In genomic region chr3:23808525-23808924, GRCh38 we compare ENCODE assay signal across 11 cellular contexts. TPM values are rescaled to one million over a fixed set of nuclear protein-coding genes. Genes with fewer than 3 reads are reported as not detected.
DNase-seq lines count a peak whose midpoint lies in the region; ATAC-seq, FAIRE-seq and TF ChIP-seq lines count a peak whose summit lies in the region.
"Had no signal": no experiment of that assay in that cellular context is flagged by ENCODE, and none has a peak within 500 bp of the region (broad histone marks: within the 10 kb centered on the region; RNA-seq: fewer than 3 reads in every experiment).

No MANE protein-coding gene starts in this region.

- H3K27me3 ChIP-seq in PC-3 (ENCODE audit: low read length) (no peaks in the 10 kb centered on the region), endothelial cell of umbilical vein (ENCODE audit: control insufficient read depth in 2 of 2, insufficient read depth in 2 of 2, low read length in 2 of 2) (no peaks in the 10 kb centered on the region), spleen (replicated peaks in 1 of 7) (no peaks in the 10 kb centered on the region)
- H3K27me3 ChIP-seq: ascending aorta had no signal

- H3K9me1 ChIP-seq in endothelial cell of umbilical vein (replicated peaks; ENCODE audit: control insufficient read depth, extremely low read depth, insufficient read depth, low read length) = no peaks in the 10 kb centered on the region

- dilution Hi-C loops in endothelial cell of umbilical vein (cut with MboI; ENCODE audit: extremely low pct_ligation_motif_present, low sequenced_read_pairs) = no loop called here

- peak overlapping the region; percentile 90 for H3K4me3 ChIP-seq in PC-3 (ENCODE audit: low read length)
- no peak overlapping the region for H3K4me3 ChIP-seq in endothelial cell of umbilical vein (replicated peaks in 1 of 3; ENCODE audit: insufficient read depth in 1 of 3, low read depth in 1 of 3, low read length in 3 of 3)
- H3K4me3 ChIP-seq in spleen = peak overlapping the region in 1 of 8 donors; percentile 88
- H3K4me3 ChIP-seq: prostate gland had no signal

- WGBS in spleen, 5 donors = 43 to 59% (median 50%) methylated on average over 5 of the region's 5 CpGs

- H3K4me1 ChIP-seq in PC-3 (ENCODE audit: insufficient read depth, low read length) (peaks cover 64% of the 10 kb centered on the region), endothelial cell of umbilical vein (ENCODE audit: control insufficient read depth, extremely low read depth, insufficient read depth, low read length) (peaks cover 31% of the 10 kb centered on the region), spleen (peaks cover 38 to 70% (median 57%) of the 10 kb centered on the region in 6 donors)

- H3K36me3 Mint-ChIP-seq in T-helper 2 cell treated with Interferon-gamma antibody and Interleukin-4, amounts not matched to agents 5 μg/mL and 100 μg/mL, for 36 hours (ENCODE audit: low read depth) = peaks cover 41% of the 10 kb centered on the region

- BruUV-seq in PC-3 (replicated peaks; lab: Mats Ljungman, UMichigan) (no TSS peak), endothelial cell of umbilical vein (replicated peaks; lab: Mats Ljungman, UMichigan) (no TSS peak)

- H3K9ac ChIP-seq in PC-3 (ENCODE audit: low read length) (peak overlapping the region; percentile 91; the same call in 1 of the 2 replicates), endothelial cell of umbilical vein (replicated peaks; ENCODE audit: extremely low read depth, insufficient read depth, low read length) (peak overlapping the region; percentile 21)

- no peak for ATAC-seq in PC-3
- ATAC-seq in GM21619 (IDR thresholded peaks at IDR 0.05; ENCODE audit: unreplicated experiment) = no peak
- ATAC-seq in GM21786 (IDR thresholded peaks at IDR 0.05; ENCODE audit: unreplicated experiment) = no peak

- intact Hi-C loops in PC-3 (cut with micrococcal nuclease) = loop anchor here (5.0 kb wide), 6 partner anchors 59 to 691 kb away; partner anchors contain the start of gene UBE2E2
- intact Hi-C loops in endothelial cell of umbilical vein (cut with micrococcal nuclease) = loop anchor here (5.0 to 10.0 kb wide), 2 partner anchors 484 to 606 kb away; partner anchors contain the start of gene UBE2E2
- intact Hi-C loops in spleen (cut with DNase I; ENCODE audit: low total_unique reads) = no loop called here

- H3K27ac ChIP-seq in PC-3 (ENCODE audit: low read length) (no peak overlapping the region), endothelial cell of umbilical vein (ENCODE audit: insufficient read depth, low read depth, low read length) (no peak overlapping the region), spleen (peak overlapping the region in 6 of 8 donors; percentile 30 to 93 (median 90))
- H3K27ac ChIP-seq: ascending aorta had no signal

- H2AFZ ChIP-seq in PC-3 (ENCODE audit: low read length) (no peak overlapping the region), endothelial cell of umbilical vein (ENCODE audit: low read depth, low read length) (no peak overlapping the region)

- H3K9me3 Mint-ChIP-seq in T-helper 2 cell treated with Interferon-gamma antibody and Interleukin-4, amounts not matched to agents 5 μg/mL and 100 μg/mL, for 36 hours = no peaks in the 10 kb centered on the region

- H3K9me3 ChIP-seq in PC-3 (ENCODE audit: low read length) (no peaks in the 10 kb centered on the region), endothelial cell of umbilical vein (replicated peaks; ENCODE audit: control insufficient read depth, insufficient read depth, low read length) (no peaks in the 10 kb centered on the region), spleen (no peaks in the 10 kb centered on the region)
- H3K9me3 ChIP-seq: ascending aorta, prostate gland had no signal

- no peak for FAIRE-seq in endothelial cell of umbilical vein (lab: Jason Lieb, UNC)

- peak overlapping the region; percentile 83 for H3K4me2 ChIP-seq in PC-3 (ENCODE audit: low read length)
- peak overlapping the region; percentile 34 for H3K4me2 ChIP-seq in endothelial cell of umbilical vein (ENCODE audit: insufficient read depth, low read length)

- TF ChIP-seq POLR2A in endothelial cell of umbilical vein (IDR thresholded peaks at IDR 0.05; ENCODE audit: low read depth, low read length) = no peak
- no peak for TF ChIP-seq POLR2A in spleen (IDR thresholded peaks at IDR 0.05)

- H3K4me1 Mint-ChIP-seq in T-helper 2 cell treated with Interferon-gamma antibody and Interleukin-4, amounts not matched to agents 5 μg/mL and 100 μg/mL, for 36 hours (ENCODE audit: low read depth) = peaks cover 49% of the 10 kb centered on the region

- peaks cover 13% of the 10 kb centered on the region; the same call in 1 of the 2 replicates for H3K36me3 ChIP-seq in PC-3 (ENCODE audit: low read depth, low read length)
- H3K36me3 ChIP-seq in endothelial cell of umbilical vein (ENCODE audit: control insufficient read depth in 2 of 2, extremely low read depth in 1 of 2, insufficient read depth in 2 of 2, low read length in 2 of 2) = peaks cover 0 to 3% of the 10 kb centered on the region in 2 experiments
- peaks cover 0 to 2% (median 0%) of the 10 kb centered on the region in 6 donors for H3K36me3 ChIP-seq in spleen
- H3K36me3 ChIP-seq: ascending aorta, prostate gland had no signal

- peak overlapping the region; percentile 95 for H3K4me3 Mint-ChIP-seq in T-helper 2 cell treated with Interferon-gamma antibody and Interleukin-4, amounts not matched to agents 5 μg/mL and 100 μg/mL, for 36 hours

- H3F3A ChIP-seq in PC-3 (ENCODE audit: low read length, unreplicated experiment) = no peaks in the 10 kb centered on the region

- peaks cover 25% of the 10 kb centered on the region for H3K27me3 Mint-ChIP-seq in T-helper 2 cell treated with Interferon-gamma antibody and Interleukin-4, amounts not matched to agents 5 μg/mL and 100 μg/mL, for 36 hours (ENCODE audit: low read depth)

- POLR2A ChIA-PET in PC-3 (lab: Charles Lee; ENCODE audit: unreplicated experiment) = interaction anchor here (0.5 to 0.7 kb wide), 3 partner anchors 109 to 153 kb away, joined by 3 to 7 read pairs (median 4); partner anchors contain the start of gene RPL15
- POLR2A ChIA-PET in endothelial cell of umbilical vein (lab: Charles Lee) = interaction anchor here (1.0 to 1.3 kb wide), 2 partner anchors 108 to 109 kb away, joined by 3 to 6 read pairs; partner anchors contain the start of genes NKIRAS1 and RPL15

- CTCF ChIA-PET in PC-3 (lab: Charles Lee) (no interaction called here), endothelial cell of umbilical vein (lab: Charles Lee) (interaction anchor here (1.6 to 2.3 kb wide), 3 partner anchors 18 to 80 kb away, joined by 3 to 8 read pairs (median 7); no protein-coding TSS in a partner anchor)

- TF ChIP-seq CTCF in PC-3 (conservative IDR thresholded peaks at IDR 0.05; ENCODE audit: low read depth, low read length) (no peak), endothelial cell of umbilical vein (IDR thresholded peaks at IDR 0.05; ENCODE audit: extremely low read depth in 1 of 2, insufficient read depth in 1 of 2, low read depth in 1 of 2, low read length in 2 of 2) (no peak), spleen (IDR thresholded peaks at IDR 0.05 in 8 of 11, conservative IDR thresholded peaks at IDR 0.05 in 3 of 11) (no peak)

- DNase-seq in T-helper 2 cell treated with Interferon-gamma antibody and Interleukin-4, amounts not matched to agents 5 μg/mL and 100 μg/mL, for 36 hours (ENCODE audit: low spot score) = no peak
- DNase-seq in T-helper 2 cell = no peak
- DNase-seq in PC-3 = no peak
- DNase-seq in endothelial cell of umbilical vein (ENCODE audit: low read depth, low spot score) = no peak
- no peak for DNase-seq in spleen
- no peak for DNase-seq in NCI-H1930 (lab: John Stamatoyannopoulos, UW)
- DNase-seq: NCI-H1417 had no signal

- peaks cover 13% of the 10 kb centered on the region for H4K20me1 ChIP-seq in PC-3 (ENCODE audit: low read length)
- H4K20me1 ChIP-seq in endothelial cell of umbilical vein (replicated peaks; ENCODE audit: control insufficient read depth, extremely low read depth, insufficient read depth, low read length) = no peaks in the 10 kb centered on the region

- no peaks in the 10 kb centered on the region for H3K9me2 ChIP-seq in PC-3 (replicated peaks; ENCODE audit: low read length)

- no peak overlapping the region for H3K27ac Mint-ChIP-seq in T-helper 2 cell treated with Interferon-gamma antibody and Interleukin-4, amounts not matched to agents 5 μg/mL and 100 μg/mL, for 36 hours

- H3K79me2 ChIP-seq in PC-3 (ENCODE audit: low read length) (peaks cover 72% of the 10 kb centered on the region), endothelial cell of umbilical vein (ENCODE audit: control insufficient read depth, insufficient read depth, low read length) (peaks cover 59% of the 10 kb centered on the region)

TF ChIP-seq in endothelial cell of umbilical vein, 7 proteins besides CTCF, POLR2A, EP300 and RAD21:
- TF ChIP-seq MYC (IDR thresholded peaks at IDR 0.05; ENCODE audit: low read depth, low read length) = no peak
- TF ChIP-seq FOS (IDR thresholded peaks at IDR 0.05; ENCODE audit: borderline replicate concordance, insufficient read depth, low read length) = no peak

RNA-seq across cellular contexts. Expression of gene UBE2E1, which starts 2.8 kb away (rescaled TPM):
- total RNA-seq in PC-3 (2014; rRNA removed) (90.1 and 117 TPM in 2 replicates), endothelial cell of umbilical vein (114 TPM in 2 replicates), spleen (100 to 1,000 TPM in 2 of 7 donors, 10 to 100 TPM in 5; 62.6 to 106 (median 87.2) TPM)
- polyA plus RNA-seq in endothelial cell of umbilical vein (54.7 and 72.7 TPM in 2 replicates), spleen (10 to 100 TPM; 68.8 to 96.1 (median 95.1) TPM)
- polyA plus RNA-seq in endothelial cell of umbilical vein (2011; cell fraction: cytosol; rRNA removed) = 85.2 and 94.6 TPM in 2 replicates
- polyA plus RNA-seq in endothelial cell of umbilical vein (2011; cell fraction: nucleus; rRNA removed) = 81.5 and 97.3 TPM in 2 replicates
- 104 and 137 TPM in 2 replicates for polyA plus RNA-seq in endothelial cell of umbilical vein (2012)
- 65.2 and 77.5 TPM in 2 replicates for polyA minus RNA-seq in endothelial cell of umbilical vein
- polyA minus RNA-seq in endothelial cell of umbilical vein (2011; cell fraction: cytosol; rRNA and poly(A)+ RNA removed) = 18.4 TPM
- polyA minus RNA-seq in endothelial cell of umbilical vein (2011; cell fraction: nucleus; rRNA and poly(A)+ RNA removed) = 61.3 and 72.7 TPM in 2 replicates

Comparison
In these comparisons a context has a peak if more than half of its experiments do, and no peak if none do; other contexts are left out.
1. H3K27ac ChIP-seq: peak in spleen (6 of 8); none in PC-3 (single experiment) and endothelial cell of umbilical vein (single experiment).